In genomic region chr17:3535253-3535995, GRCh38 we compare ENCODE assay signal across 9 cellular contexts. TPM values are rescaled to one million over a fixed set of nuclear protein-coding genes. Genes with fewer than 3 reads are reported as not detected.
DNase-seq lines count a peak whose midpoint lies in the region; ATAC-seq, FAIRE-seq and TF ChIP-seq lines count a peak whose summit lies in the region.
"Had no signal": no experiment of that assay in that cellular context is flagged by ENCODE, and none has a peak within 500 bp of the region (broad histone marks: within the 10 kb centered on the region; RNA-seq: fewer than 3 reads in every experiment).

No MANE protein-coding gene starts in this region.

- H3K27me3 ChIP-seq in HUES48 (ENCODE audit: control insufficient read depth, insufficient read depth, low read length), result no peaks in the 10 kb centered on the region

- H3K36me3 ChIP-seq in HUES48 (ENCODE audit: control insufficient read depth, insufficient read depth, low read length), result no peaks in the 10 kb centered on the region

- no peaks in the 10 kb centered on the region for H3K9me3 Mint-ChIP-seq in activated CD4-positive, alpha-beta T cell treated with anti-CD3 and anti-CD28 coated beads for 36 hours (ENCODE audit: low read depth)

- peak overlapping the region; percentile 21 for H3K4me3 Mint-ChIP-seq in activated CD4-positive, alpha-beta T cell treated with anti-CD3 and anti-CD28 coated beads for 36 hours

- H3K27ac ChIP-seq in HUES48 (ENCODE audit: low read depth, low read length) (no peak overlapping the region), cingulate gyrus (ENCODE audit: low read depth, low read length) (peak overlapping the region; percentile 93)
- H3K27ac ChIP-seq: HL-60 had no signal

- H3K9ac ChIP-seq in HUES48 (ENCODE audit: low read depth, low read length), result peak overlapping the region; percentile 43; the same call in 1 of the 2 replicates

- FAIRE-seq in H54 (lab: Jason Lieb, UNC), result no peak

- peaks cover 3% of the 10 kb centered on the region for H3K27me3 Mint-ChIP-seq in activated CD4-positive, alpha-beta T cell treated with anti-CD3 and anti-CD28 coated beads for 36 hours

- no peak for TF ChIP-seq POLR2A in H54 (IDR thresholded peaks at IDR 0.05; ENCODE audit: low read depth, low read length)

- DNase-seq in CMK (ENCODE audit: low read depth) (peak; percentile 64), left kidney (ENCODE audit: low read depth, low spot score) (peak; percentile 90), H54 (ENCODE audit: insufficient read length, low spot score) (no peak)
- DNase-seq in activated CD4-positive, alpha-beta T cell treated with anti-CD3 and anti-CD28 coated beads for 36 hours, result peak; percentile 84
- DNase-seq in stimulated activated CD4-positive, alpha-beta T cell treated with anti-CD3 and anti-CD28 coated beads, Interleukin-1b, Interleukin-23, amount 100 ng/mL, for 24 hours (ENCODE audit: low read depth in 4 of 4, low spot score in 1 of 4), result peak; percentile 23 to 51 (median 37)

- H3K27ac Mint-ChIP-seq in activated CD4-positive, alpha-beta T cell treated with anti-CD3 and anti-CD28 coated beads for 36 hours, result no peak overlapping the region

- peak; percentile 96 for ATAC-seq in activated CD4-positive, alpha-beta T cell treated with anti-CD3 and anti-CD28 coated beads for 36 hours
- ATAC-seq in HG03520 (IDR thresholded peaks at IDR 0.05; ENCODE audit: unreplicated experiment), result no peak

- intact Hi-C loops in activated CD4-positive, alpha-beta T cell treated with anti-CD3 and anti-CD28 coated beads for 36 hours (cut with DNase I, micrococcal nuclease), result loop anchor here (1.0 to 2.0 kb wide), 5 partner anchors 101 to 487 kb away; partner anchors contain the start of genes CTNS (in 2 of the 2), SHPK (in 2 of the 2), EMC6 (in 1 of the 2) and TAX1BP3 (in 1 of the 2)

- H3K4me3 ChIP-seq in HUES48 (ENCODE audit: low read depth, low read length), result peak overlapping the region; percentile 60

- peaks cover 5% of the 10 kb centered on the region for H3K4me1 Mint-ChIP-seq in activated CD4-positive, alpha-beta T cell treated with anti-CD3 and anti-CD28 coated beads for 36 hours

- H3K9me3 ChIP-seq in HUES48 (ENCODE audit: control insufficient read depth, insufficient read depth, low read length), result no peaks in the 10 kb centered on the region

- POLR2A ChIA-PET in activated CD4-positive, alpha-beta T cell treated with anti-CD3 and anti-CD28 coated beads for 36 hours (lab: Charles Lee), result interaction anchor here (0.6 kb wide), 1 partner anchor 90 kb away, joined by 3 read pairs; no protein-coding TSS in a partner anchor

- peaks cover 9% of the 10 kb centered on the region for H3K4me1 ChIP-seq in HUES48 (ENCODE audit: control insufficient read depth, insufficient read depth, low read length)

- CTCF ChIA-PET in activated CD4-positive, alpha-beta T cell treated with anti-CD3 and anti-CD28 coated beads for 36 hours (lab: Charles Lee), result interaction anchor here (0.6 kb wide), 1 partner anchor 142 kb away, joined by 3 read pairs; no protein-coding TSS in a partner anchor

- H3K36me3 Mint-ChIP-seq in activated CD4-positive, alpha-beta T cell treated with anti-CD3 and anti-CD28 coated beads for 36 hours (ENCODE audit: low read depth), result no peaks in the 10 kb centered on the region

RNA-seq across cellular contexts. Expression of gene TRPV3, which starts 22.2 kb away (rescaled TPM):
- under 1 TPM; 0.61 to 0.89 TPM for total RNA-seq in activated CD4-positive, alpha-beta T cell treated with anti-CD3 and anti-CD28 coated beads for 36 hours

RNA-seq across cellular contexts. Expression of gene ASPA, which starts 59.6 kb away (rescaled TPM):
- total RNA-seq in activated CD4-positive, alpha-beta T cell treated with anti-CD3 and anti-CD28 coated beads for 36 hours, result not detected
